Comparison of ENCODE assay signal across 17 cellular contexts in the genomic region with DNA sequence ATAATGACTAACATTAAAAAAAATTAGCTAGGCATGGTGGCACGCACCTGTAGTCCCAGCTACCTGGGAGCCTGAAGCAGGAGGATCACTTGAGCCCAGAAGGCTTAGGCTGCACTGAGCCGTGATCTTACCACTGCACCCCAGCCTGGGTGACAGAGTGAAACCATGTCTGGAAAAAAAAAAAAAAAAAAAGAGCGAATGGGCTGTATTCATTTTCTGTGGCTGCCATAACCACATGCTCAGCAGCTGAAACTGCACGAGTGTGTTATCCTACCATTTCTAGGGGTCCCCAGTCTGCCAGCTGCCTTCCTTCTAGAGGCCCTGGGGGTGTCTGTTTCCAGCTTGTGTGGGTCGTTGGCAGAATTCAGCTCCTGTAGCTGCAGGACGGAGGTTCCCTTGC.
"Had no signal": no experiment of that assay in that cellular context is flagged by ENCODE, and none has a peak within 500 bp of the region (broad histone marks: within the 10 kb centered on the region; RNA-seq: fewer than 3 reads in every experiment).

No MANE protein-coding gene starts in this region.

- H3K9me3 ChIP-seq: lower lobe of right lung, sigmoid colon, testis, upper lobe of left lung had no signal

- H3K4me3 ChIP-seq: cardiac muscle cell, esophagus squamous epithelium, lower lobe of right lung, sigmoid colon, testis, upper lobe of left lung had no signal

- H3K27ac ChIP-seq: cardiac muscle cell, esophagus squamous epithelium, lower lobe of right lung, parathyroid adenoma, sigmoid colon, testis, upper lobe of left lung, VCaP had no signal

- H3K9ac ChIP-seq: parathyroid adenoma had no signal

- H3K4me1 ChIP-seq: esophagus squamous epithelium, lower lobe of right lung, parathyroid adenoma, sigmoid colon, testis, upper lobe of left lung had no signal

- H3K27me3 ChIP-seq: cardiac muscle cell, testis, upper lobe of left lung had no signal

- H2AFZ ChIP-seq: parathyroid adenoma had no signal

- ATAC-seq: effector memory CD8-positive, alpha-beta T cell; left colon; lower lobe of right lung; natural killer cell treated with Interleukin-12 subunit alpha and Interleukin-12 subunit beta and Interleukin-15 and Interleukin-18, amount 100 ng/mL, for 72 hours; stimulated activated memory B cell treated with anti-CD40 and anti-IgM and Interleukin-4, amounts not matched to agents 10 μg/mL and 1 μg/mL and 100 μg/mL, for 72 hours had no signal

- DNase-seq: activated CD4-positive, alpha-beta T cell treated with anti-CD3 and anti-CD28 coated beads, Interleukin-2, amount 50 U/mL, for 1 hour; activated CD4-positive, CD25-positive, alpha-beta regulatory T cell treated with anti-CD3 and anti-CD28 coated beads, Interleukin-2, amount 50 U/mL, for 72 hours; activated CD8-positive, alpha-beta memory T cell treated with anti-CD3 and anti-CD28 coated beads for 24 hours; dermis blood vessel endothelial cell; effector memory CD8-positive, alpha-beta T cell; esophagus squamous epithelium; left colon; lower lobe of right lung; sigmoid colon; stimulated activated CD4-positive, alpha-beta T cell treated with anti-CD3 and anti-CD28 coated beads, Interleukin-4, amount 100 ng/mL, for 4 hours; testis had no signal

- H3K36me3 ChIP-seq: cardiac muscle cell, esophagus squamous epithelium, lower lobe of right lung, sigmoid colon, upper lobe of left lung had no signal
